Comparison of ENCODE assay signal across 9 cellular contexts in the genomic region with DNA sequence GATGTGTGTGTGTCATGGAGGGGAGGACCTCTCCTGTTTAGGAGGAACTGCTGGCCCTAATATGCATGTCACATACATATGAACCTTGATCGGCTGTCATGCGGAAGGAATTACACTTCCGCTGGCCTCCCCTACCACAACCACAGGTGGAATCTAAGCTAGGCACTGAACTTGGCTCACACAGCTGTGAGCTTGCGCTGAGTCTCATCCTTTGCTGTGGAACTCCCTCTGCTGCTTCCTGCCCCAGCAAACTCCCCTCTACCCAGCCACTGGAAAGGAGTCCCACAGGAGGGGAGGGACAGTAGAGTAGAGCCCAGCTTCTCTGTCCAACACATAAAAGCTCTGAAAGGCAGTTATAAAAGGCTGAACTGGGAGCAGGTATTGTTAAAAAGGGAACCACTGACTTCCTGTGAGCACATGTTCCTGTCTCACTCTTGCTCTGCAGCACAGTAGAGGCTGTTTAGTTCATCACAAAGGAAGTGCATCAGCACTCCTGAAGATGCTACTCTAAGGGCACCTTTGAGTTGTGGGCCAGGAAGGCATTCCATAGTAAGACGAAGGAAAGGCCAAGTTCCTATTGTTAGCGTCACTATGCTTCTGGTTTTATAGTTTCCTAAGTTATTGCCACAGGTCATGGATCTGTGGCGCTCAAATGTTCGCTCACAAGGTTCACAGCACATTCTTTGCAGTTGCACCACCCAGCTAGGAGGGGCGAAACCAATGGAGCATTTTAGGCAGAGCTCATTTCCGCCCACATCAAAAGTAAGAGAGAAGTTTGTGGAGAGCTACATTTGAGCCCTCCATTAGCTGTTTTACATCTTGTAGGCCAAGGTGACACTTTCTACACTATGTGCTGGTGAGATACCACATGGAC. TPM values are rescaled to one million over a fixed set of nuclear protein-coding genes. Genes with fewer than 3 reads are reported as not detected.
DNase-seq lines count a peak whose midpoint lies in the region; ATAC-seq and TF ChIP-seq lines count a peak whose summit lies in the region.
"Had no signal": no experiment of that assay in that cellular context is flagged by ENCODE, and none has a peak within 500 bp of the region (broad histone marks: within the 10 kb centered on the region; RNA-seq: fewer than 3 reads in every experiment).

No MANE protein-coding gene starts in this region.

- ATAC-seq in GM19328 (IDR thresholded peaks at IDR 0.05; ENCODE audit: unreplicated experiment) (peak; percentile 60), HG03175 (IDR thresholded peaks at IDR 0.05; ENCODE audit: unreplicated experiment) (peak; percentile 71), activated B cell treated with CpG ODN at 0.5 μM for 24 hours (ENCODE audit: low read depth) (peak; percentile 72)

- in situ Hi-C loops in GM13977 (cut with MboI; ENCODE audit: low pct_unique_long_range_greater_than_20kb, low sequenced_read_pairs, unreplicated experiment): no loop called here

- H3K4me3 Mint-ChIP-seq in activated B cell treated with CpG ODN at 0.5 μM for 24 hours: peak overlapping the region; percentile 79

- TF ChIP-seq CTCF in activated B cell treated with CpG ODN at 0.5 μM for 24 hours (IDR thresholded peaks at IDR 0.05) (no peak), GM13977 (IDR thresholded peaks at IDR 0.05; ENCODE audit: extremely low read depth, insufficient read depth, missing control alignments) (no peak)

- intact Hi-C loops in activated B cell treated with CpG ODN at 0.5 μM for 24 hours (cut with micrococcal nuclease): loop anchor here (1.0 to 10.0 kb wide), 14 partner anchors 9 to 464 kb away; a partner anchor contains a TSS

- H3K27ac Mint-ChIP-seq in activated B cell treated with CpG ODN at 0.5 μM for 24 hours: peak overlapping the region; percentile 97

- peaks cover 86% of the 10 kb centered on the region for H3K4me1 Mint-ChIP-seq in activated B cell treated with CpG ODN at 0.5 μM for 24 hours

- H3K36me3 Mint-ChIP-seq in activated B cell treated with CpG ODN at 0.5 μM for 24 hours (ENCODE audit: low read depth): no peaks in the 10 kb centered on the region

- CTCF ChIA-PET in activated B cell treated with CpG ODN at 0.5 μM for 24 hours (lab: Charles Lee): interaction anchor here (0.8 to 7.3 kb wide), 26 partner anchors 10 to 100 kb away, joined by 3 to 46 read pairs (median 4); a partner anchor contains a TSS

- DNase-seq in activated B cell treated with CpG ODN at 0.5 μM for 24 hours (peak; percentile 65), glomerular visceral epithelial cell (ENCODE audit: extremely low spot score) (peak; percentile 55), GM13977 (ENCODE audit: low spot score) (no peak), cerebellar nuclear complex (lab: John Stamatoyannopoulos, UW) (no peak), NCI-H1694 treated with DMSO at 0.1 percent for 48 hours (lab: John Stamatoyannopoulos, UW) (no peak)
- DNase-seq in stimulated activated CD8-positive, alpha-beta memory T cell treated with anti-CD3 and anti-CD28 coated beads, Interleukin-7, amount 100 ng/mL, for 1 hour (ENCODE audit: low read depth in 2 of 2): peak; percentile 25 to 39
- DNase-seq: pancreas had no signal

- H3K27me3 Mint-ChIP-seq in activated B cell treated with CpG ODN at 0.5 μM for 24 hours: no peaks in the 10 kb centered on the region

- POLR2A ChIA-PET in activated B cell treated with CpG ODN at 0.5 μM for 24 hours (lab: Charles Lee): interaction anchor here (0.6 to 7.4 kb wide), 33 partner anchors 8 to 109 kb away, joined by 3 to 307 read pairs (median 13); a partner anchor contains a TSS

- H3K9me3 Mint-ChIP-seq in activated B cell treated with CpG ODN at 0.5 μM for 24 hours: no peaks in the 10 kb centered on the region

RNA-seq across cellular contexts. Expression of a gene that starts 17.7 kb away (rescaled TPM):
- 426 and 506 TPM in 2 replicates for total RNA-seq in activated B cell treated with CpG ODN at 0.5 μM for 24 hours

Comparison
In these comparisons a context has a peak if more than half of its experiments do, and no peak if none do; other contexts are left out.
1. DNase-seq: peak in activated B cell treated with CpG ODN at 0.5 μM for 24 hours (single experiment), glomerular visceral epithelial cell (single experiment) and stimulated activated CD8-positive, alpha-beta memory T cell treated with anti-CD3 and anti-CD28 coated beads, Interleukin-7, amount 100 ng/mL, for 1 hour (2 of 2); none in GM13977 (single experiment), cerebellar nuclear complex (0 of 2) and NCI-H1694 treated with DMSO at 0.1 percent for 48 hours (single experiment).
2. Peak in every context shown above with its lines, with median percentiles within 50 percentile points of each other: ATAC-seq.